23 cellular contexts compared by ENCODE assay signal in genomic region chr7:11161499-11161898, GRCh38.
A peak's percentile ranks its signal among the peaks of the same experiment; 100 is the strongest.
DNase-seq lines count a peak whose midpoint lies in the region; ATAC-seq, FAIRE-seq and TF ChIP-seq lines count a peak whose summit lies in the region.
"Had no signal": no experiment of that assay in that cellular context is flagged by ENCODE, and none has a peak within 500 bp of the region (broad histone marks: within the 10 kb centered on the region; RNA-seq: fewer than 3 reads in every experiment).

No MANE protein-coding gene starts in this region.

- no peaks in the 10 kb centered on the region for H3K36me3 Mint-ChIP-seq in WTC11
- peaks cover 8% of the 10 kb centered on the region for H3K36me3 Mint-ChIP-seq in osteocyte (ENCODE audit: unreplicated experiment)

- no peaks in the 10 kb centered on the region for H3K4me1 ChIP-seq in pancreas
- H3K4me1 ChIP-seq in HepG2 (ENCODE audit: insufficient read depth, low read length), result no peaks in the 10 kb centered on the region
- H3K4me1 ChIP-seq: BLaER1, Caco-2 had no signal

- H3K9ac ChIP-seq in HepG2 (ENCODE audit: insufficient read depth, low read depth, low read length), result no peak overlapping the region
- H3K9ac ChIP-seq: BLaER1, GM23248 had no signal

- no peaks in the 10 kb centered on the region for H4K20me1 ChIP-seq in HepG2 (ENCODE audit: insufficient read depth, low read length)
- H4K20me1 ChIP-seq: BLaER1 had no signal

- DNase-seq in WTC11 (ENCODE audit: low spot score) (no peak), frontal cortex (ENCODE audit: low spot score in 2 of 2) (no peak), pancreas (no peak), osteocyte (ENCODE audit: extremely low spot score, unreplicated experiment) (no peak), HepG2 (ENCODE audit: low spot score) (no peak)
- DNase-seq: 8988T; Caco-2; CD4-positive, CD25-positive, alpha-beta regulatory T cell; CD8-positive, alpha-beta T cell; DMS153; DND-41; GDM1; GM23248; H7; HCEC 1CT had no signal

- no peak for TF ChIP-seq POLR2A in HepG2 (IDR thresholded peaks at IDR 0.05; ENCODE audit: insufficient read depth in 1 of 2, low read depth in 2 of 2, low read length in 2 of 2)

- FAIRE-seq in G401.6 (lab: Jason Lieb, UNC), result peak; percentile 99
- FAIRE-seq in frontal cortex (lab: Jason Lieb, UNC), result peak; percentile 96
- peak; percentile 98 for FAIRE-seq in pancreas (lab: Jason Lieb, UNC)
- FAIRE-seq in HepG2 (lab: Jason Lieb, UNC), result no peak
- FAIRE-seq: GM12878, H1 had no signal

- H3K27me3 Mint-ChIP-seq in WTC11 (ENCODE audit: low read depth) (no peaks in the 10 kb centered on the region), osteocyte (ENCODE audit: unreplicated experiment) (no peaks in the 10 kb centered on the region)
- H3K27me3 Mint-ChIP-seq: B cell; CD4-positive, CD25-positive, alpha-beta regulatory T cell had no signal

- H3K9me3 Mint-ChIP-seq in WTC11, result no peaks in the 10 kb centered on the region
- peaks cover 7% of the 10 kb centered on the region for H3K9me3 Mint-ChIP-seq in osteocyte (ENCODE audit: unreplicated experiment)
- H3K9me3 Mint-ChIP-seq: CD8-positive, alpha-beta T cell had no signal

- TF ChIP-seq RAD21 in HepG2 (CRISPR knock-in tag; IDR thresholded peaks at IDR 0.05), result no peak

- POLR2A ChIA-PET in WTC11 (lab: Charles Lee) (no interaction called here), HepG2 (lab: Yijun Ruan, JAX) (no interaction called here)

- no peak overlapping the region for H3K4me3 ChIP-seq in pancreas
- H3K4me3 ChIP-seq in HepG2 (replicated peaks in 1 of 3; ENCODE audit: insufficient read depth in 1 of 3, low read depth in 2 of 3, low read length in 3 of 3), result no peak overlapping the region
- H3K4me3 ChIP-seq: BLaER1, GM12878, GM23248 had no signal

- BruUV-seq in HepG2 (replicated peaks; lab: Mats Ljungman, UMichigan), result no TSS peak

- TF ChIP-seq CTCF in WTC11 (IDR thresholded peaks at IDR 0.05), result no peak
- no peak for TF ChIP-seq CTCF in pancreas (IDR thresholded peaks at IDR 0.05)
- no peak for TF ChIP-seq CTCF in osteocyte (IDR thresholded peaks at IDR 0.05)
- TF ChIP-seq CTCF in HepG2 (CRISPR knock-in tag; IDR thresholded peaks at IDR 0.05), result no peak

- no peaks in the 10 kb centered on the region for H3K79me2 ChIP-seq in HepG2 (ENCODE audit: insufficient read depth, low read length)

- CTCF ChIA-PET in WTC11 (lab: Charles Lee), result no interaction called here
- CTCF ChIA-PET in HepG2 (lab: Yijun Ruan, JAX; ENCODE audit: low intra/inter-chr PET ratio, low total read pairs), result no interaction called here

- H2AFZ ChIP-seq in HepG2 (ENCODE audit: low read length), result no peak overlapping the region
- H2AFZ ChIP-seq: GM23248 had no signal

- H3K9me3 ChIP-seq in pancreas, result no peaks in the 10 kb centered on the region
- H3K9me3 ChIP-seq in HepG2 (ENCODE audit: low read length), result no peaks in the 10 kb centered on the region
- H3K9me3 ChIP-seq: BLaER1, Caco-2 had no signal

- 98 to 100% methylated on average over 1 of the region's 1 CpG for WGBS in pancreas, 2 donors
- WGBS in HepG2 (ENCODE audit: low lambda C conversion rate), result 90% methylated on average over 1 of the region's 1 CpG

- intact Hi-C loops in pancreas (cut with DNase I) (no loop called here), HepG2 (cut with micrococcal nuclease; ENCODE audit: unreplicated experiment) (no loop called here)

- H3K27ac Mint-ChIP-seq in WTC11 (no peak overlapping the region), osteocyte (ENCODE audit: unreplicated experiment) (no peak overlapping the region)
- H3K27ac Mint-ChIP-seq: B cell; CD4-positive, CD25-positive, alpha-beta regulatory T cell; CD8-positive, alpha-beta T cell had no signal

- TF ChIP-seq EP300 in HepG2 (IDR thresholded peaks at IDR 0.05; ENCODE audit: low read depth in 2 of 2, low read length in 2 of 2) (no peak), HepG2 (CRISPR knock-in tag; IDR thresholded peaks at IDR 0.05; ENCODE audit: borderline replicate concordance) (no peak)

- ATAC-seq in WTC11 (no peak), pancreas (no peak), HG02884 (IDR thresholded peaks at IDR 0.05; ENCODE audit: unreplicated experiment) (no peak), GM21619 (IDR thresholded peaks at IDR 0.05; ENCODE audit: unreplicated experiment) (no peak), HepG2 (no peak)
- ATAC-seq: CD8-positive, alpha-beta T cell; GM12878 had no signal

- H3K27me3 ChIP-seq in pancreas, result no peaks in the 10 kb centered on the region
- H3K27me3 ChIP-seq in HepG2 (ENCODE audit: control insufficient read depth in 1 of 2, insufficient read depth in 2 of 2, low read length in 2 of 2), result no peaks in the 10 kb centered on the region
- H3K27me3 ChIP-seq: BLaER1 had no signal

- H3K4me3 Mint-ChIP-seq in WTC11 (no peak overlapping the region), osteocyte (ENCODE audit: unreplicated experiment) (no peak overlapping the region)
- H3K4me3 Mint-ChIP-seq: B cell; CD4-positive, CD25-positive, alpha-beta regulatory T cell; CD8-positive, alpha-beta T cell had no signal

- in situ Hi-C loops in HepG2 (cut with HindIII; ENCODE audit: extremely low pct_ligation_motif_present, low pct_unique_long_range_greater_than_20kb), result no loop called here

- no peak overlapping the region for H3K4me2 ChIP-seq in HepG2 (ENCODE audit: low read depth, low read length)
- H3K4me2 ChIP-seq: BLaER1 had no signal

- H3K4me1 Mint-ChIP-seq in WTC11 (no peaks in the 10 kb centered on the region), osteocyte (ENCODE audit: unreplicated experiment) (no peaks in the 10 kb centered on the region)
- H3K4me1 Mint-ChIP-seq: B cell had no signal

- H3K27ac ChIP-seq in pancreas (no peak overlapping the region), HepG2 (ENCODE audit: extremely low read length, insufficient read depth, low read length) (no peak overlapping the region)
- H3K27ac ChIP-seq: BLaER1, C4-2B, GM23248 had no signal

- H3K36me3 ChIP-seq in pancreas (no peaks in the 10 kb centered on the region), HepG2 (replicated peaks in 1 of 2; ENCODE audit: control insufficient read depth in 1 of 2, insufficient read depth in 2 of 2, low read length in 2 of 2) (no peaks in the 10 kb centered on the region)

TF ChIP-seq in WTC11, 78 proteins besides CTCF, POLR2A, EP300 and RAD21:
- no peak for TF ChIP-seq ATF3 (CRISPR knock-in tag; conservative IDR thresholded peaks at IDR 0.05)
- peak; percentile 93 for TF ChIP-seq HMGA2 (CRISPR knock-in tag; IDR thresholded peaks at IDR 0.05)

TF ChIP-seq in HepG2, 621 proteins besides CTCF, POLR2A, EP300 and RAD21 (continues in another document):
- TF ChIP-seq POGK (CRISPR knock-in tag; conservative IDR thresholded peaks at IDR 0.05), result no peak
- TF ChIP-seq NCOA1 (CRISPR knock-in tag; IDR thresholded peaks at IDR 0.05), result no peak
- TF ChIP-seq E2F5 (CRISPR knock-in tag; conservative IDR thresholded peaks at IDR 0.05), result no peak
- no peak for TF ChIP-seq ZFY (CRISPR knock-in tag; IDR thresholded peaks at IDR 0.05)
- no peak for TF ChIP-seq ZNF367 (CRISPR knock-in tag; IDR thresholded peaks at IDR 0.05; ENCODE audit: borderline replicate concordance)
- TF ChIP-seq ZNF225 (CRISPR knock-in tag; IDR thresholded peaks at IDR 0.05), result no peak
- no peak for TF ChIP-seq ZNF431 (CRISPR knock-in tag; IDR thresholded peaks at IDR 0.05; ENCODE audit: borderline replicate concordance, low read depth)
- TF ChIP-seq ZNF503 (CRISPR knock-in tag; IDR thresholded peaks at IDR 0.05), result no peak
- TF ChIP-seq TFE3 (CRISPR knock-in tag; IDR thresholded peaks at IDR 0.05), result no peak
